In the genomic region with DNA sequence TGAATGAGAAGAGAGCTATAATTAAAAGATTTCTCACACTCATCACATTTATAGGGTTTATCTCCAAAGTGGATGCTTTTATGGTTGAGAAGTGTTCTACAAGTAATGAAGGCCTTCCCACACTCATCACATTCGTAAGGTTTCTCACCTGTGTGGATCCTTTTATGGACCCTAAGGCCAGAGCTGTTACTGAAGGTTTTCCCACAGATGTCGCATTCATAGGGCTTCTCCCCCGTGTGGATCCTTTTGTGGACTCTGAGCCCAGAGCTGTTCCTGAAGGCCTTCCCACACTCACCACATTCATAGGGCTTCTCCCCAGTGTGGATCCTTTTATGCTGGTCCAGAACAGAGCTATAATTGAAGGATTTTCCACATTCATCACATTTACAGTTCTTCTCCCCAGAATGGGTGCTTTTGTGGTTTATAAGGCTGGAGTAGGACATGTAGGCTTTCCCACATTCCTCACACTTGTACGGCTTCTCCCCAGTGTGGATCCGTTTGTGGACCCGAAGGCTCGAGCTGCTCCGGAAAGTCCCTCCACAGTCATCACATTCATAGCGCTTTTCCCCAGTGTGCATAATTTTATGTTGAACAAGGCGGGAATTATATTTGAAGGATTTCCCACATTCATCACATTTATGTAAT, we compare ENCODE assay signal across 19 cellular contexts. TPM values are rescaled to one million over a fixed set of nuclear protein-coding genes. Genes with fewer than 3 reads are reported as not detected.
DNase-seq lines count a peak whose midpoint lies in the region; ATAC-seq, FAIRE-seq and TF ChIP-seq lines count a peak whose summit lies in the region.
"Had no signal": no experiment of that assay in that cellular context is flagged by ENCODE, and none has a peak within 500 bp of the region (broad histone marks: within the 10 kb centered on the region; RNA-seq: fewer than 3 reads in every experiment).

No MANE protein-coding gene starts in this region.

- no peaks in the 10 kb centered on the region for H3K9me2 ChIP-seq in OCI-LY7 (ENCODE audit: insufficient read depth, low read length)

- POLR2A ChIA-PET in OCI-LY7 (lab: Charles Lee): interaction anchor here (0.6 to 1.7 kb wide), 4 partner anchors 8 to 14 kb away, joined by 3 to 6 read pairs (median 3); no protein-coding TSS in a partner anchor

- no peak for FAIRE-seq in D721Med (lab: Jason Lieb, UNC)
- FAIRE-seq: G401.6 had no signal

- H3K79me2 ChIP-seq in DND-41 (ENCODE audit: insufficient read depth, low read length) (peaks cover 26% of the 10 kb centered on the region; the same call in 1 of the 2 replicates), OCI-LY7 (ENCODE audit: insufficient read depth, low read depth, low read length) (peaks cover 11% of the 10 kb centered on the region; the same call in 1 of the 2 replicates)

- H4K20me1 ChIP-seq in DND-41 (ENCODE audit: insufficient read depth, low read length) (no peaks in the 10 kb centered on the region; the same call in 1 of the 2 replicates), OCI-LY7 (ENCODE audit: insufficient read depth, low read length) (no peaks in the 10 kb centered on the region; the same call in 1 of the 2 replicates)

- H3K4me3 ChIP-seq in DND-41 (ENCODE audit: low read depth in 1 of 2, low read length in 2 of 2) (no peak overlapping the region), OCI-LY7 (ENCODE audit: low read depth, low read length, poor library complexity, severe bottlenecking) (no peak overlapping the region), duodenal mucosa (ENCODE audit: low read depth in 1 of 2, low read length in 2 of 2) (peak overlapping the region; percentile 17 to 29), mucosa of stomach (ENCODE audit: low read length) (peak overlapping the region; percentile 5)
- H3K4me3 ChIP-seq: GM23248 had no signal

- peaks cover 24% of the 10 kb centered on the region for H3K9me3 ChIP-seq in DND-41 (ENCODE audit: insufficient read depth, low read length, severe bottlenecking)
- H3K9me3 ChIP-seq in OCI-LY7 (ENCODE audit: low read length): no peaks in the 10 kb centered on the region
- H3K9me3 ChIP-seq in duodenal mucosa (ENCODE audit: control insufficient read depth in 1 of 2, low read length in 2 of 2): peaks cover 38% of the 10 kb centered on the region in 2 donors
- peaks cover 23% of the 10 kb centered on the region for H3K9me3 ChIP-seq in mucosa of stomach (ENCODE audit: control insufficient read depth, low read length)

- intact Hi-C loops in OCI-LY7 (cut with micrococcal nuclease; ENCODE audit: unreplicated experiment): no loop called here

- H2AFZ ChIP-seq in DND-41 (ENCODE audit: low read depth, low read length) (no peak overlapping the region), OCI-LY7 (ENCODE audit: low read length) (no peak overlapping the region)
- H2AFZ ChIP-seq: GM23248 had no signal

- TF ChIP-seq CTCF in DND-41 (IDR thresholded peaks at IDR 0.05; ENCODE audit: borderline replicate concordance, extremely low read depth, low read length, poor library complexity, severe bottlenecking) (peak; percentile 7), OCI-LY7 (conservative IDR thresholded peaks at IDR 0.05; ENCODE audit: low read length) (no peak), D721Med (IDR thresholded peaks at IDR 0.05; ENCODE audit: insufficient read depth, missing control alignments) (no peak)

- H3K27me3 ChIP-seq in DND-41 (ENCODE audit: insufficient read depth, low read length, poor library complexity): no peaks in the 10 kb centered on the region
- H3K27me3 ChIP-seq in duodenal mucosa (ENCODE audit: control insufficient read depth in 1 of 2, insufficient read depth in 2 of 2, low read length in 2 of 2): no peaks in the 10 kb centered on the region
- H3K27me3 ChIP-seq in mucosa of stomach (ENCODE audit: control insufficient read depth, insufficient read depth, low read length): no peaks in the 10 kb centered on the region

- peaks cover 84% of the 10 kb centered on the region for H3K36me3 ChIP-seq in DND-41 (ENCODE audit: insufficient read depth, low read length)
- H3K36me3 ChIP-seq in OCI-LY7 (ENCODE audit: insufficient read depth, low read length): peaks cover 95% of the 10 kb centered on the region
- H3K36me3 ChIP-seq in duodenal mucosa (ENCODE audit: control insufficient read depth in 1 of 2, insufficient read depth in 2 of 2, low read length in 2 of 2): peaks cover 58 to 59% of the 10 kb centered on the region in 2 donors
- peaks cover 27% of the 10 kb centered on the region for H3K36me3 ChIP-seq in mucosa of stomach (ENCODE audit: control insufficient read depth, insufficient read depth, low read length)

- CTCF ChIA-PET in OCI-LY7 (lab: Charles Lee; ENCODE audit: unreplicated experiment): interaction anchor here (0.5 kb wide), 1 partner anchor 321 kb away, joined by 4 read pairs; no protein-coding TSS in a partner anchor

- H3K9ac ChIP-seq in DND-41 (ENCODE audit: low read depth, low read length) (no peak overlapping the region), duodenal mucosa (ENCODE audit: low read depth in 1 of 2, low read length in 2 of 2) (no peak overlapping the region), mucosa of stomach (ENCODE audit: low read length) (no peak overlapping the region)
- H3K9ac ChIP-seq: GM23248, KMS-11 had no signal

- H3K4me2 ChIP-seq in DND-41 (ENCODE audit: insufficient read depth, low read length) (no peak overlapping the region), OCI-LY7 (ENCODE audit: low read length) (no peak overlapping the region)
- H3K4me2 ChIP-seq: KMS-11 had no signal

- H3K27ac ChIP-seq in DND-41 (ENCODE audit: low read length) (no peak overlapping the region), OCI-LY7 (ENCODE audit: low read depth, low read length, poor library complexity, severe bottlenecking) (no peak overlapping the region), duodenal mucosa (ENCODE audit: low read depth, low read length) (no peak overlapping the region)
- H3K27ac ChIP-seq: GM23248, KMS-11, SK-N-MC had no signal

- H3K4me1 ChIP-seq in DND-41 (ENCODE audit: insufficient read depth, low read length) (no peaks in the 10 kb centered on the region), OCI-LY7 (ENCODE audit: insufficient read depth, low read length, poor library complexity, severe bottlenecking) (peaks cover 3% of the 10 kb centered on the region), duodenal mucosa (ENCODE audit: control insufficient read depth in 1 of 2, insufficient read depth in 2 of 2, low read length in 2 of 2) (peaks cover 0 to 5% of the 10 kb centered on the region in 2 donors), mucosa of stomach (ENCODE audit: control insufficient read depth, insufficient read depth, low read length) (no peaks in the 10 kb centered on the region)

- no peak for DNase-seq in DND-41
- no peak for DNase-seq in OCI-LY7 (ENCODE audit: low spot score)
- no peak for DNase-seq in kidney tubule cell (ENCODE audit: low spot score)
- DNase-seq in D721Med (ENCODE audit: insufficient read length, low spot score): no peak
- DNase-seq: ACHN, DMS 273 treated with DMSO at 0.1 percent for 48 hours, GM23248, HCEC 1CT, NCI-H1436, NCI-H1930, NCI-H345, NCI-H524 treated with DMSO at 0.1 percent for 48 hours, SHP77 had no signal

- ATAC-seq in DND-41 (ENCODE audit: insufficient read depth, low read depth) (no peak), GM18868 (IDR thresholded peaks at IDR 0.05; ENCODE audit: unreplicated experiment) (no peak)

- BruUV-seq in OCI-LY7 (replicated peaks; lab: Mats Ljungman, UMichigan): TSS peak; percentile 14

RNA-seq across cellular contexts. Expression of a gene that starts 10.5 kb away (rescaled TPM):
- 58.4 and 59.0 TPM in 2 replicates for total RNA-seq in OCI-LY7 (2014; rRNA removed; shearing (Covaris generic))
- total RNA-seq in OCI-LY7 (2022): 69.2 and 79.1 TPM in 2 replicates

RNA-seq across cellular contexts. Expression of a gene that starts 48.0 kb away (rescaled TPM):
- 65.2 and 75.4 TPM in 2 replicates for total RNA-seq in OCI-LY7 (2014; rRNA removed; shearing (Covaris generic))
- total RNA-seq in OCI-LY7 (2022): 95.2 and 103 TPM in 2 replicates

RNA-seq across cellular contexts. Expression of a gene that starts 48.4 kb away (rescaled TPM):
- not detected in 2 replicates for total RNA-seq in OCI-LY7 (2014; rRNA removed; shearing (Covaris generic))
- total RNA-seq in OCI-LY7 (2022): not detected in 2 replicates
- total RNA-seq: GM23248 had no signal

Comparison
In these comparisons a context has a peak if more than half of its experiments do, and no peak if none do; other contexts are left out.
1. H3K4me3 ChIP-seq: peak in duodenal mucosa (2 of 2) and mucosa of stomach (single experiment); none in DND-41 (0 of 2) and OCI-LY7 (single experiment).